ENCODE assay signal across 12 cellular contexts in genomic region chr6:107830060-107830459, GRCh38. TPM values are rescaled to one million over a fixed set of nuclear protein-coding genes. Genes with fewer than 3 reads are reported as not detected.
DNase-seq lines count a peak whose midpoint lies in the region; ATAC-seq and TF ChIP-seq lines count a peak whose summit lies in the region.
"Had no signal": no experiment of that assay in that cellular context is flagged by ENCODE, and none has a peak within 500 bp of the region (broad histone marks: within the 10 kb centered on the region; RNA-seq: fewer than 3 reads in every experiment).

No MANE protein-coding gene starts in this region.

- CTCF ChIA-PET in CD8-positive, alpha-beta T cell (lab: Charles Lee): interaction anchor here (2.0 to 11.5 kb wide), 2 partner anchors 19 to 100 kb away, joined by 8 to 94 read pairs; no protein-coding TSS in a partner anchor

- no peaks in the 10 kb centered on the region for H3K36me3 ChIP-seq in CD8-positive, alpha-beta T cell (ENCODE audit: insufficient read depth, low read length)
- H3K36me3 ChIP-seq in suprapubic skin: no peaks in the 10 kb centered on the region
- H3K36me3 ChIP-seq: BE2C had no signal

- H3K27me3 ChIP-seq in CD8-positive, alpha-beta T cell (ENCODE audit: insufficient read depth, low read length): no peaks in the 10 kb centered on the region
- H3K27me3 ChIP-seq in suprapubic skin: peaks cover 2% of the 10 kb centered on the region
- H3K27me3 ChIP-seq: BE2C had no signal

- no peaks in the 10 kb centered on the region for H3K9me3 ChIP-seq in CD8-positive, alpha-beta T cell (ENCODE audit: low read length)
- no peaks in the 10 kb centered on the region for H3K9me3 ChIP-seq in suprapubic skin
- H3K9me3 ChIP-seq: BE2C had no signal

- no peak overlapping the region for H3K27ac Mint-ChIP-seq in activated T-cell treated with anti-CD3 and anti-CD28 coated beads, Interleukin-2, amount 50 U/mL, for 72 hours
- peak overlapping the region; percentile 14 for H3K27ac Mint-ChIP-seq in CD8-positive, alpha-beta T cell
- H3K27ac Mint-ChIP-seq in activated T-helper 17 cell treated with anti-CD3 and anti-CD28 coated beads, Interleukin-2, amount 50 U/mL, for 72 hours: no peak overlapping the region

- TF ChIP-seq EP300 in suprapubic skin (IDR thresholded peaks at IDR 0.05): no peak

- peak; percentile 31 to 73 for ATAC-seq in activated T-cell treated with anti-CD3 and anti-CD28 coated beads, Interleukin-2, amount 50 U/mL, for 72 hours (replicated peaks in 1 of 2)
- ATAC-seq in activated T-cell treated with anti-CD3 and anti-CD28 coated beads, Interleukin-2, amount 50 U/mL, for 4 hours: no peak
- ATAC-seq in CD8-positive, alpha-beta T cell: no peak
- ATAC-seq in activated T-helper 17 cell treated with anti-CD3 and anti-CD28 coated beads, Interleukin-2, amount 50 U/mL, for 72 hours (replicated peaks): peak; percentile 49
- ATAC-seq in HG03378 (IDR thresholded peaks at IDR 0.05; ENCODE audit: unreplicated experiment): no peak
- ATAC-seq: HCT116 had no signal

- 75% methylated on average over 2 of the region's 2 CpGs for WGBS in suprapubic skin

- H3K9me3 Mint-ChIP-seq in activated T-cell treated with anti-CD3 and anti-CD28 coated beads, Interleukin-2, amount 50 U/mL, for 72 hours: no peaks in the 10 kb centered on the region
- no peaks in the 10 kb centered on the region for H3K9me3 Mint-ChIP-seq in activated T-cell treated with anti-CD3 and anti-CD28 coated beads, Interleukin-2, amount 50 U/mL, for 4 hours
- no peaks in the 10 kb centered on the region for H3K9me3 Mint-ChIP-seq in CD8-positive, alpha-beta T cell
- no peaks in the 10 kb centered on the region for H3K9me3 Mint-ChIP-seq in activated T-helper 17 cell treated with anti-CD3 and anti-CD28 coated beads, Interleukin-2, amount 50 U/mL, for 72 hours

- no peaks in the 10 kb centered on the region for H3K27me3 Mint-ChIP-seq in activated T-cell treated with anti-CD3 and anti-CD28 coated beads, Interleukin-2, amount 50 U/mL, for 72 hours (ENCODE audit: low read depth)
- no peaks in the 10 kb centered on the region for H3K27me3 Mint-ChIP-seq in activated T-cell treated with anti-CD3 and anti-CD28 coated beads, Interleukin-2, amount 50 U/mL, for 4 hours (ENCODE audit: low read depth)
- no peaks in the 10 kb centered on the region for H3K27me3 Mint-ChIP-seq in CD8-positive, alpha-beta T cell (ENCODE audit: low read depth)
- H3K27me3 Mint-ChIP-seq in activated T-helper 17 cell treated with anti-CD3 and anti-CD28 coated beads, Interleukin-2, amount 50 U/mL, for 72 hours: no peaks in the 10 kb centered on the region

- no peak overlapping the region for H3K27ac ChIP-seq in CD8-positive, alpha-beta T cell (ENCODE audit: low read depth, low read length)
- H3K27ac ChIP-seq in suprapubic skin: no peak overlapping the region
- H3K27ac ChIP-seq: C4-2B had no signal

- H3K36me3 Mint-ChIP-seq in activated T-cell treated with anti-CD3 and anti-CD28 coated beads, Interleukin-2, amount 50 U/mL, for 72 hours (ENCODE audit: insufficient read depth in 2 of 2): no peaks in the 10 kb centered on the region
- no peaks in the 10 kb centered on the region for H3K36me3 Mint-ChIP-seq in activated T-cell treated with anti-CD3 and anti-CD28 coated beads, Interleukin-2, amount 50 U/mL, for 4 hours (ENCODE audit: insufficient read depth)
- H3K36me3 Mint-ChIP-seq in CD8-positive, alpha-beta T cell: no peaks in the 10 kb centered on the region
- no peaks in the 10 kb centered on the region for H3K36me3 Mint-ChIP-seq in activated T-helper 17 cell treated with anti-CD3 and anti-CD28 coated beads, Interleukin-2, amount 50 U/mL, for 72 hours (ENCODE audit: low read depth)

- peaks cover 19% of the 10 kb centered on the region for H3K4me1 ChIP-seq in CD8-positive, alpha-beta T cell (ENCODE audit: insufficient read depth, low read length)
- no peaks in the 10 kb centered on the region for H3K4me1 ChIP-seq in suprapubic skin
- H3K4me1 ChIP-seq: BE2C had no signal

- no peak overlapping the region for H3K4me3 Mint-ChIP-seq in activated T-cell treated with anti-CD3 and anti-CD28 coated beads, Interleukin-2, amount 50 U/mL, for 72 hours
- no peak overlapping the region for H3K4me3 Mint-ChIP-seq in activated T-cell treated with anti-CD3 and anti-CD28 coated beads, Interleukin-2, amount 50 U/mL, for 4 hours
- no peak overlapping the region for H3K4me3 Mint-ChIP-seq in CD8-positive, alpha-beta T cell
- no peak overlapping the region for H3K4me3 Mint-ChIP-seq in activated T-helper 17 cell treated with anti-CD3 and anti-CD28 coated beads, Interleukin-2, amount 50 U/mL, for 72 hours

- H3K4me3 ChIP-seq in CD8-positive, alpha-beta T cell (ENCODE audit: low read depth, low read length): no peak overlapping the region
- H3K4me3 ChIP-seq in suprapubic skin: no peak overlapping the region

- no peak for TF ChIP-seq POLR2A in suprapubic skin (IDR thresholded peaks at IDR 0.05)

- intact Hi-C loops in CD8-positive, alpha-beta T cell (cut with DNase I, micrococcal nuclease): loop anchor here in 1 of 2 experiments (2.0 kb wide), 1 partner anchor 17 kb away; no protein-coding TSS in a partner anchor

- peaks cover 40% of the 10 kb centered on the region for H3K4me1 Mint-ChIP-seq in activated T-cell treated with anti-CD3 and anti-CD28 coated beads, Interleukin-2, amount 50 U/mL, for 72 hours (ENCODE audit: low read depth)
- peaks cover 22% of the 10 kb centered on the region for H3K4me1 Mint-ChIP-seq in activated T-cell treated with anti-CD3 and anti-CD28 coated beads, Interleukin-2, amount 50 U/mL, for 4 hours (ENCODE audit: low read depth)
- H3K4me1 Mint-ChIP-seq in CD8-positive, alpha-beta T cell (ENCODE audit: low read depth): peaks cover 23% of the 10 kb centered on the region
- peaks cover 21% of the 10 kb centered on the region for H3K4me1 Mint-ChIP-seq in activated T-helper 17 cell treated with anti-CD3 and anti-CD28 coated beads, Interleukin-2, amount 50 U/mL, for 72 hours

- no peak for DNase-seq in activated T-cell treated with anti-CD3 and anti-CD28 coated beads, Interleukin-2, amount 50 U/mL, for 72 hours
- DNase-seq in activated T-cell treated with anti-CD3 and anti-CD28 coated beads, Interleukin-2, amount 50 U/mL, for 4 hours: no peak
- no peak for DNase-seq in CD8-positive, alpha-beta T cell
- DNase-seq in suprapubic skin (ENCODE audit: low spot score in 2 of 2) (no peak), NOMO-1 (lab: John Stamatoyannopoulos, UW; ENCODE audit: unreplicated experiment in 2 of 2) (no peak)
- DNase-seq: BE2C, IMR-90 had no signal

- TF ChIP-seq CTCF in CD8-positive, alpha-beta T cell (IDR thresholded peaks at IDR 0.05): no peak
- TF ChIP-seq CTCF in suprapubic skin (IDR thresholded peaks at IDR 0.05): no peak

- POLR2A ChIA-PET in CD8-positive, alpha-beta T cell (lab: Charles Lee): no interaction called here

RNA-seq across cellular contexts. Expression of gene SCML4, which starts 5.9 kb away (rescaled TPM):
- 10 to 100 TPM in 1 of 2 donors, 1 to 10 TPM in 1; 9.7 to 13.9 TPM for total RNA-seq in activated T-cell treated with anti-CD3 and anti-CD28 coated beads, Interleukin-2, amount 50 U/mL, for 72 hours
- total RNA-seq in activated T-cell treated with anti-CD3 and anti-CD28 coated beads, Interleukin-2, amount 50 U/mL, for 4 hours: 1 to 10 TPM; 2.1 to 2.2 (median 2.2) TPM
- 10 to 100 TPM; 34.7 to 36.7 TPM for total RNA-seq in CD8-positive, alpha-beta T cell
- 1 to 10 TPM; 2.6 to 3.9 TPM for total RNA-seq in activated T-helper 17 cell treated with anti-CD3 and anti-CD28 coated beads, Interleukin-2, amount 50 U/mL, for 72 hours
- 1 to 10 TPM in 1 of 4 donors, under 1 TPM in 2, not detected in 1; 0.42 to 1.6 (median 0.89) TPM for total RNA-seq in suprapubic skin
- total RNA-seq: Daoy, IMR-90 had no signal

Comparison
In these comparisons a context has a peak if more than half of its experiments do, and no peak if none do; other contexts are left out.
1. ATAC-seq: peak in activated T-cell treated with anti-CD3 and anti-CD28 coated beads, Interleukin-2, amount 50 U/mL, for 72 hours (2 of 2) and activated T-helper 17 cell treated with anti-CD3 and anti-CD28 coated beads, Interleukin-2, amount 50 U/mL, for 72 hours (single experiment); none in activated T-cell treated with anti-CD3 and anti-CD28 coated beads, Interleukin-2, amount 50 U/mL, for 4 hours (0 of 2), CD8-positive, alpha-beta T cell (single experiment) and HG03378 (single experiment).